9 cellular contexts compared by ENCODE assay signal in the genomic region with DNA sequence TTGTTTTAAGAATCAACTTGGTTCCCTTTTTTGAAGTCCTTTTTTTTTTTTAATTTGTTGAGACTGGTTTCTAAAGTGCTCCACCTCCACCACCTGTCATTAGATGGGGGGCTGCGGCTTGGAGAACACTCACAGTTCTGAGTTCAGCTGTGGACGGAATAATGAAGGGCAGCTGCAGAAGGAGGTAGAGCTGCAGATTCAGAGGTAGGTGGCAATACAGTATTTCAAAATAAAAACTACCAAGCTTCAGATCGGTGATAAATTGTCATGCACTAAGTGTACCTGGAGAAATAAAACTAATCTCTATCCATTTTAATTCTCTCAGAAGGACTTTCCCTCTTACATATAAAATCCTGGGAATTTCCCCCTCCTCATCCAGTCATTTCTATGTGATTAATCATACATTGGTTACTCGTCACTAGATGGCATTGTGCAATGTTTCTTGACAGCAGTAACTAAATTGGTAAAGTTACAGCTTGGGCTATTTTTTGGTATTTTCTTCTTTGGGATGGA.
DNase-seq lines count a peak whose midpoint lies in the region; ATAC-seq and TF ChIP-seq lines count a peak whose summit lies in the region.
"Had no signal": no experiment of that assay in that cellular context is flagged by ENCODE, and none has a peak within 500 bp of the region (broad histone marks: within the 10 kb centered on the region; RNA-seq: fewer than 3 reads in every experiment).

No MANE protein-coding gene starts in this region.

- peak overlapping the region; percentile 79; the same call in 1 of the 3 replicates for H2BK15ac ChIP-seq in IMR-90 (ENCODE audit: low read depth, low read length)

- WGBS in IMR-90 (ENCODE audit: extremely low coverage in 2 of 2, insufficient read length in 1 of 2), 2 experiments: 50% methylated on average over 1 of the region's 4 CpGs; no CpG with 5 or more reads in 1 of the 2 experiments
- 52% methylated on average over 4 of the region's 4 CpGs for WGBS in hepatocyte (ENCODE audit: low lambda C conversion rate, missing lambda C conversion rate)

- H3K56ac ChIP-seq in IMR-90 (ENCODE audit: extremely low read depth, insufficient read depth, low read length): no peak overlapping the region

- ATAC-seq in activated CD4-positive, CD25-positive, alpha-beta regulatory T cell treated with anti-CD3 and anti-CD28 coated beads, Interleukin-2, amount 50 U/mL, for 24 hours: peak; percentile 71 to 76
- ATAC-seq in GM21576 (IDR thresholded peaks at IDR 0.05; ENCODE audit: unreplicated experiment): peak; percentile 57
- peak; percentile 30 for ATAC-seq in IMR-90 (ENCODE audit: low read depth)
- peak; percentile 84 for ATAC-seq in activated T-helper 17 cell treated with anti-CD3 and anti-CD28 coated beads, Interleukin-2, amount 50 U/mL, for 72 hours (replicated peaks)

- peak overlapping the region; percentile 60 for H3K9ac ChIP-seq in IMR-90 (ENCODE audit: low read depth, low read length)

- H3K4me2 ChIP-seq in IMR-90 (ENCODE audit: low read depth, low read length) (peak overlapping the region; percentile 4; the same call in 1 of the 2 replicates), hepatocyte (no peak overlapping the region)

- no peak for TF ChIP-seq RAD21 in IMR-90 (IDR thresholded peaks at IDR 0.05; ENCODE audit: low read length)

- H3K9me3 Mint-ChIP-seq in activated T-helper 17 cell treated with anti-CD3 and anti-CD28 coated beads, Interleukin-2, amount 50 U/mL, for 72 hours: peaks cover 3% of the 10 kb centered on the region

- H2AK9ac ChIP-seq in IMR-90 (replicated peaks; ENCODE audit: low read depth, low read length, poor library complexity): no peak overlapping the region

- H3K14ac ChIP-seq in IMR-90 (replicated peaks; ENCODE audit: low read depth, low read length): no peak overlapping the region

- H4K20me1 ChIP-seq in IMR-90 (ENCODE audit: insufficient read depth, low read length) (no peaks in the 10 kb centered on the region), hepatocyte (ENCODE audit: insufficient read depth, poor library complexity, severe bottlenecking) (no peaks in the 10 kb centered on the region)

- H2BK20ac ChIP-seq in IMR-90 (ENCODE audit: low read depth, low read length): peak overlapping the region; percentile 85

- H2AFZ ChIP-seq in IMR-90 (replicated peaks; ENCODE audit: low read length, poor library complexity): no peak overlapping the region
- no peak overlapping the region for H2AFZ ChIP-seq in hepatocyte

- peak overlapping the region in 1 of 2 experiments; percentile 37; a peak in 3 of 4 replicates for H4K8ac ChIP-seq in IMR-90 (ENCODE audit: low read depth in 2 of 2, low read length in 2 of 2)

- H3K4me3 ChIP-seq in IMR-90 (ENCODE audit: insufficient read depth, low read depth, low read length): no peak overlapping the region
- no peak overlapping the region for H3K4me3 ChIP-seq in hepatocyte

- H3K27ac ChIP-seq in IMR-90 (ENCODE audit: insufficient read depth, low read length) (peak overlapping the region; percentile 72), hepatocyte (no peak overlapping the region)
- H3K27ac ChIP-seq: epithelial cell of prostate had no signal

- H3K4ac ChIP-seq in IMR-90 (ENCODE audit: low read depth, low read length): peak overlapping the region; percentile 59; the same call in 1 of the 2 replicates

- H3K4me1 Mint-ChIP-seq in activated T-helper 17 cell treated with anti-CD3 and anti-CD28 coated beads, Interleukin-2, amount 50 U/mL, for 72 hours: peaks cover 19% of the 10 kb centered on the region

- 0 out of 2 replicates have a peak overlapping the region, but pooled peaks have one; percentile 1 for H4K5ac ChIP-seq in IMR-90 (ENCODE audit: low read depth, low read length)

- H3K23ac ChIP-seq in IMR-90 (ENCODE audit: low read depth, low read length): 0 out of 2 replicates have a peak overlapping the region, but pooled peaks have one; percentile 4

- no peaks in the 10 kb centered on the region for H3K27me3 Mint-ChIP-seq in activated T-helper 17 cell treated with anti-CD3 and anti-CD28 coated beads, Interleukin-2, amount 50 U/mL, for 72 hours

- no peaks in the 10 kb centered on the region for H3K27me3 ChIP-seq in IMR-90 (ENCODE audit: control insufficient read depth, insufficient read depth, low read length)
- no peaks in the 10 kb centered on the region for H3K27me3 ChIP-seq in hepatocyte

- peak overlapping the region; percentile 69 for H4K91ac ChIP-seq in IMR-90 (ENCODE audit: insufficient read depth, low read depth, low read length)

- POLR2A ChIA-PET in IMR-90 (lab: Charles Lee; ENCODE audit: unreplicated experiment): interaction anchor here (1.2 kb wide), 1 partner anchor 81 kb away, joined by 6 read pairs; a partner anchor contains a TSS

- peaks cover 2% of the 10 kb centered on the region; the same call in 1 of the 2 replicates for H3K9me1 ChIP-seq in IMR-90 (ENCODE audit: insufficient read depth, low read length)

- no peaks in the 10 kb centered on the region for H3K79me2 ChIP-seq in hepatocyte

- H3K79me1 ChIP-seq in IMR-90 (ENCODE audit: low read depth in 1 of 2, low read length in 2 of 2): no peaks in the 10 kb centered on the region

- H3K36me3 ChIP-seq in IMR-90 (ENCODE audit: control insufficient read depth, insufficient read depth, low read length) (no peaks in the 10 kb centered on the region), hepatocyte (replicated peaks; ENCODE audit: insufficient read depth, low read depth) (no peaks in the 10 kb centered on the region)

- peak overlapping the region; percentile 67 for H3K27ac Mint-ChIP-seq in activated T-helper 17 cell treated with anti-CD3 and anti-CD28 coated beads, Interleukin-2, amount 50 U/mL, for 72 hours

- TF ChIP-seq CTCF in IMR-90 (conservative IDR thresholded peaks at IDR 0.05; ENCODE audit: low read depth, low read length) (0 out of 2 replicates have a peak, but pooled peaks have one; percentile 1), hepatocyte (IDR thresholded peaks at IDR 0.05; ENCODE audit: poor library complexity) (peak; percentile 34)

- peak overlapping the region; percentile 85 for H2BK120ac ChIP-seq in IMR-90 (ENCODE audit: low read depth, low read length)

- H3K9me2 ChIP-seq in hepatocyte (replicated peaks; ENCODE audit: insufficient read depth): no peaks in the 10 kb centered on the region

- no TSS peak for BruUV-seq in IMR-90 (replicated peaks; lab: Mats Ljungman, UMichigan)

- H3K18ac ChIP-seq in IMR-90 (ENCODE audit: low read depth, low read length): peak overlapping the region; percentile 5; the same call in 1 of the 2 replicates

- peak overlapping the region; percentile 46 for H3K4me3 Mint-ChIP-seq in activated T-helper 17 cell treated with anti-CD3 and anti-CD28 coated beads, Interleukin-2, amount 50 U/mL, for 72 hours

- TF ChIP-seq POLR2A in IMR-90 (IDR thresholded peaks at IDR 0.05; ENCODE audit: low read depth, low read length): no peak

- H2AK5ac ChIP-seq in IMR-90 (ENCODE audit: low read depth, low read length): peak overlapping the region; percentile 74

- H3K9me3 ChIP-seq in IMR-90 (ENCODE audit: control insufficient read depth, insufficient read depth, low read length) (no peaks in the 10 kb centered on the region), hepatocyte (ENCODE audit: low read depth) (no peaks in the 10 kb centered on the region)

- DNase-seq in activated CD4-positive, CD25-positive, alpha-beta regulatory T cell treated with anti-CD3 and anti-CD28 coated beads, Interleukin-2, amount 50 U/mL, for 72 hours: no peak
- DNase-seq in IMR-90: peak; percentile 92
- peak; percentile 55 for DNase-seq in hepatocyte (ENCODE audit: low spot score)
- no peak for DNase-seq in middle frontal gyrus (ENCODE audit: extremely low spot score, low spot score)
- no peak for DNase-seq in SKM-1 treated with dmso at 0.1 percent for 144 hours (lab: John Stamatoyannopoulos, UW; ENCODE audit: unreplicated experiment)

- no peaks in the 10 kb centered on the region for H3K36me3 Mint-ChIP-seq in activated T-helper 17 cell treated with anti-CD3 and anti-CD28 coated beads, Interleukin-2, amount 50 U/mL, for 72 hours (ENCODE audit: low read depth)

- intact Hi-C loops in IMR-90 (cut with micrococcal nuclease): no loop called here

- H2BK5ac ChIP-seq in IMR-90 (ENCODE audit: low read depth, low read length, poor library complexity, severe bottlenecking): peak overlapping the region; percentile 51

- dilution Hi-C loops in IMR-90 (cut with HindIII; ENCODE audit: low sequenced_read_pairs, unreplicated experiment): no loop called here

- CTCF ChIA-PET in IMR-90 (lab: Yijun Ruan, JAX): interaction anchor here (0.5 to 1.8 kb wide), 6 partner anchors 9 to 84 kb away, joined by 3 to 8 read pairs (median 4); no protein-coding TSS in a partner anchor

- H3K4me1 ChIP-seq in IMR-90 (ENCODE audit: control insufficient read depth, insufficient read depth, low read length) (peaks cover 11% of the 10 kb centered on the region), hepatocyte (ENCODE audit: insufficient read depth) (no peaks in the 10 kb centered on the region)

- in situ Hi-C loops in IMR-90 (cut with MboI; ENCODE audit: low sequenced_read_pairs): no loop called here

TF ChIP-seq in IMR-90, 13 proteins besides CTCF, POLR2A, EP300 and RAD21:
- no peak for TF ChIP-seq CHD1 (IDR thresholded peaks at IDR 0.05; ENCODE audit: low read depth, low read length)
- TF ChIP-seq FOS (IDR thresholded peaks at IDR 0.05; ENCODE audit: low read depth, low read length): peak; percentile 57; the same call in 1 of the 2 replicates
- no peak for TF ChIP-seq SMC3 (IDR thresholded peaks at IDR 0.05; ENCODE audit: low read depth, low read length)
- TF ChIP-seq CEBPB (IDR thresholded peaks at IDR 0.05; ENCODE audit: low read depth, low read length): peak; percentile 99
- no peak for TF ChIP-seq MAZ (IDR thresholded peaks at IDR 0.05; ENCODE audit: borderline replicate concordance, low read depth, low read length)
TF ChIP-seq in IMR-90: peak in this region for 2.

Comparison
In these comparisons a context has a peak if more than half of its experiments do, and no peak if none do; other contexts are left out.
1. ATAC-seq: peak in every context shown above with its lines; median percentile 84 in activated T-helper 17 cell treated with anti-CD3 and anti-CD28 coated beads, Interleukin-2, amount 50 U/mL, for 72 hours; 74 in activated CD4-positive, CD25-positive, alpha-beta regulatory T cell treated with anti-CD3 and anti-CD28 coated beads, Interleukin-2, amount 50 U/mL, for 24 hours; 57 in GM21576; 30 in IMR-90.
2. DNase-seq: peak in IMR-90 (single experiment) and hepatocyte (single experiment); none in activated CD4-positive, CD25-positive, alpha-beta regulatory T cell treated with anti-CD3 and anti-CD28 coated beads, Interleukin-2, amount 50 U/mL, for 72 hours (single experiment), middle frontal gyrus (single experiment) and SKM-1 treated with dmso at 0.1 percent for 144 hours (single experiment).